In the genomic region with DNA sequence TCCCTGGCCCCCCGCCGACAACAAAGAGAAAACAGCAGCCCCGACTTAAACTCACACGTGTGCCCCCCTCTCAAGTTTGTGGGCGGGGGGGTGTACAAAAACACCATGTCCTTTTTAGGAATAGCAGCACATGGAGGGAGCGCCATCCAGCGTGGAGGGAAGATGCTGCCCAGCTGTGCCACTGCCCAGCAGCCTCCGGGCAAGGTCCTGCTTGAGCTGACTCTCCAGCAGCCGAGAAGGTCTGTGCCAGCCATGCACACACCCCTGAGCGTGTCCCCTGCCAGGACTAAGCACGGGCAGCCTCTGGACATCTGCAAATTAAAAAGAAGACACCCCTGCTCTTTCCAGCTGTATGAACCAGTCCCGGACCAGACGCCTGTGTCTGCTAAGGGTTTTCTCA, we compare ENCODE assay signal across 3 cellular contexts.
TF ChIP-seq lines count a peak whose summit lies in the region.

No MANE protein-coding gene starts in this region.

TF ChIP-seq in SK-N-SH, 30 proteins besides CTCF, POLR2A, EP300 and RAD21 (continued from another document):
- no peak for TF ChIP-seq REST (IDR thresholded peaks at IDR 0.05; ENCODE audit: low read depth, low read length)

TF ChIP-seq in SK-N-SH treated with all-trans-retinoic acid at 6 μM for 48 hours, 23 proteins besides CTCF, POLR2A, EP300 and RAD21 (continued from another document):
- TF ChIP-seq, protein P1, sequence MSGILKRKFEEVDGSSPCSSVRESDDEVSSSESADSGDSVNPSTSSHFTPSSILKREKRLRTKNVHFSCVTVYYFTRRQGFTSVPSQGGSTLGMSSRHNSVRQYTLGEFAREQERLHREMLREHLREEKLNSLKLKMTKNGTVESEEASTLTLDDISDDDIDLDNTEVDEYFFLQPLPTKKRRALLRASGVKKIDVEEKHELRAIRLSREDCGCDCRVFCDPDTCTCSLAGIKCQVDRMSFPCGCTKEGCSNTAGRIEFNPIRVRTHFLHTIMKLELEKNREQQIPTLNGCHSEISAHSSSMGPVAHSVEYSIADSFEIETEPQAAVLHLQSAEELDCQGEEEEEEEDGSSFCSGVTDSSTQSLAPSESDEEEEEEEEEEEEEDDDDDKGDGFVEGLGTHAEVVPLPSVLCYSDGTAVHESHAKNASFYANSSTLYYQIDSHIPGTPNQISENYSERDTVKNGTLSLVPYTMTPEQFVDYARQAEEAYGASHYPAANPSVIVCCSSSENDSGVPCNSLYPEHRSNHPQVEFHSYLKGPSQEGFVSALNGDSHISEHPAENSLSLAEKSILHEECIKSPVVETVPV (CRISPR knock-in tag; IDR thresholded peaks at IDR 0.05) = no peak
- no peak for TF ChIP-seq TCF4 (CRISPR knock-in tag; IDR thresholded peaks at IDR 0.05; ENCODE audit: borderline replicate concordance)
- TF ChIP-seq ZC3H10 (CRISPR knock-in tag; IDR thresholded peaks at IDR 0.05) = no peak

TF ChIP-seq in K562, 482 proteins besides CTCF, POLR2A, EP300 and RAD21 (continued from another document):
- TF ChIP-seq PRDM10 (IDR thresholded peaks at IDR 0.05; ENCODE audit: partially characterized antibody) = peak; percentile 55
